In genomic region chr12:108063192-108063591, GRCh38 we compare ENCODE assay signal across 10 cellular contexts.
DNase-seq lines count a peak whose midpoint lies in the region; ATAC-seq, FAIRE-seq and TF ChIP-seq lines count a peak whose summit lies in the region.
"Had no signal": no experiment of that assay in that cellular context is flagged by ENCODE, and none has a peak within 500 bp of the region (broad histone marks: within the 10 kb centered on the region; RNA-seq: fewer than 3 reads in every experiment).

No MANE protein-coding gene starts in this region.

- H3K4me1 Mint-ChIP-seq in progenitor cell of endocrine pancreas (ENCODE audit: low read depth) = no peaks in the 10 kb centered on the region
- H3K4me1 Mint-ChIP-seq: CD8-positive, alpha-beta memory T cell had no signal

- H3K4ac ChIP-seq in H1 (replicated peaks; ENCODE audit: insufficient read length, low read depth, low read length) = no peak overlapping the region

- H3K4me1 ChIP-seq in H1 (replicated peaks in 1 of 4; ENCODE audit: control insufficient read depth in 3 of 4, insufficient read depth in 4 of 4, low read length in 3 of 4) (no peaks in the 10 kb centered on the region), gastroesophageal sphincter (no peaks in the 10 kb centered on the region)

- no peaks in the 10 kb centered on the region for H3K9me3 Mint-ChIP-seq in progenitor cell of endocrine pancreas (ENCODE audit: low read depth)

- peak; percentile 83 to 88 for TF ChIP-seq RAD21 in H1 (IDR thresholded peaks at IDR 0.05 in 1 of 2, conservative IDR thresholded peaks at IDR 0.05 in 1 of 2; ENCODE audit: low read depth in 2 of 2, low read length in 2 of 2)

- H4K5ac ChIP-seq in H1 (ENCODE audit: insufficient read length, low read depth, low read length) = no peak overlapping the region

- no peak overlapping the region for H3K14ac ChIP-seq in H1 (ENCODE audit: insufficient read length)

- no peak for TF ChIP-seq EP300 in H1 (IDR thresholded peaks at IDR 0.05; ENCODE audit: borderline replicate concordance in 1 of 2, low read depth in 2 of 2, low read length in 2 of 2)
- no peak for TF ChIP-seq EP300 in gastroesophageal sphincter (IDR thresholded peaks at IDR 0.05)

- FAIRE-seq in H1 (lab: Jason Lieb, UNC) = peak; percentile 82

- no peak overlapping the region for H3K4me2 ChIP-seq in H1 (ENCODE audit: insufficient read depth in 1 of 2, low read depth in 2 of 2, low read length in 2 of 2)

- H3K27ac ChIP-seq in H1 (ENCODE audit: low read depth, low read length) = no peak overlapping the region
- no peak overlapping the region for H3K27ac ChIP-seq in gastroesophageal sphincter
- H3K27ac ChIP-seq: dorsolateral prefrontal cortex had no signal

- CTCF ChIA-PET in H1 (lab: Charles Lee; ENCODE audit: partially characterized antibody) = interaction anchor here (0.6 to 4.5 kb wide), 55 partner anchors 9 to 572 kb away, joined by 3 to 47 read pairs (median 4); no protein-coding TSS in a partner anchor

- H4K91ac ChIP-seq in H1 (replicated peaks; ENCODE audit: insufficient read length, low read length) = no peak overlapping the region

- H2BK20ac ChIP-seq in H1 (ENCODE audit: low read length) = no peak overlapping the region

- TF ChIP-seq POLR2A in H1 (IDR thresholded peaks at IDR 0.05; ENCODE audit: control extremely low read depth in 1 of 2, low read depth in 2 of 2, low read length in 2 of 2) = no peak
- TF ChIP-seq POLR2A in gastroesophageal sphincter (IDR thresholded peaks at IDR 0.05) = no peak

- no peak overlapping the region for H4K8ac ChIP-seq in H1 (ENCODE audit: extremely low read depth, insufficient read depth, low read length)

- peak in 2 of 3 experiments; percentile 60 to 69; a peak in 2 of 4 replicates for TF ChIP-seq CTCF in H1 (IDR thresholded peaks at IDR 0.05; ENCODE audit: control extremely low read depth in 1 of 3, insufficient read depth in 1 of 3, low read depth in 1 of 3, low read length in 3 of 3)
- TF ChIP-seq CTCF in progenitor cell of endocrine pancreas (IDR thresholded peaks at IDR 0.05; ENCODE audit: unreplicated experiment) = peak; percentile 49
- TF ChIP-seq CTCF in gastroesophageal sphincter (IDR thresholded peaks at IDR 0.05) = peak in 1 of 4 experiments; percentile 8

- H2BK5ac ChIP-seq in H1 (ENCODE audit: low read depth, low read length) = no peak overlapping the region

- no peak overlapping the region for H3K23ac ChIP-seq in H1 (ENCODE audit: insufficient read length)

- H3K27me3 ChIP-seq in H1 (replicated peaks in 1 of 4; ENCODE audit: control insufficient read depth in 3 of 4, extremely low read depth in 1 of 4, insufficient read depth in 3 of 4, low read length in 3 of 4) = no peaks in the 10 kb centered on the region; a peak in 1 of 7 replicates
- no peaks in the 10 kb centered on the region for H3K27me3 ChIP-seq in gastroesophageal sphincter
- H3K27me3 ChIP-seq: dorsolateral prefrontal cortex had no signal

- POLR2A ChIA-PET in H1 (lab: Charles Lee; ENCODE audit: partially characterized antibody) = no interaction called here

- H2AK5ac ChIP-seq in H1 (ENCODE audit: low read depth, low read length) = no peak overlapping the region

- 31% methylated on average over 3 of the region's 3 CpGs; no CpG with 5 or more reads in 1 of the 2 experiments for WGBS in H1 (ENCODE audit: extremely low coverage in 1 of 2, insufficient coverage in 1 of 2, insufficient read length in 1 of 2, insufficient replicate concordance in 2 of 2, low coverage in 1 of 2, low lambda C conversion rate in 2 of 2, missing lambda C conversion rate in 1 of 2), 2 experiments
- 11 to 20% methylated on average over 3 of the region's 3 CpGs for WGBS in gastroesophageal sphincter (ENCODE audit: low coverage in 1 of 2), 2 donors

- H2BK12ac ChIP-seq in H1 (ENCODE audit: low read depth, low read length) = no peak overlapping the region

- H3K9me3 ChIP-seq in H1 (ENCODE audit: insufficient read depth in 2 of 2, low read depth in 1 of 2, low read length in 1 of 2) (no peaks in the 10 kb centered on the region), gastroesophageal sphincter (peaks cover 0 to 9% (median 0%) of the 10 kb centered on the region in 3 donors)

- H2BK15ac ChIP-seq in H1 (ENCODE audit: low read length) = no peak overlapping the region

- no peak for ATAC-seq in gastroesophageal sphincter
- ATAC-seq in HG02973 (IDR thresholded peaks at IDR 0.05; ENCODE audit: unreplicated experiment) = no peak

- H3K27me3 Mint-ChIP-seq in progenitor cell of endocrine pancreas = peaks cover 2% of the 10 kb centered on the region

- H3K23me2 ChIP-seq in H1 (ENCODE audit: low read depth, low read length) = no peaks in the 10 kb centered on the region

- no peaks in the 10 kb centered on the region for H3K79me1 ChIP-seq in H1 (ENCODE audit: low read depth, low read length)

- H3K56ac ChIP-seq in H1 (replicated peaks; ENCODE audit: insufficient read length, low read depth, low read length) = no peak overlapping the region

- no peak overlapping the region for H2BK120ac ChIP-seq in H1 (replicated peaks; ENCODE audit: low read depth, low read length)

- H3K18ac ChIP-seq in H1 (ENCODE audit: extremely low read depth, low read length) = no peak overlapping the region

- H3K36me3 ChIP-seq in H1 (ENCODE audit: control insufficient read depth in 2 of 4, insufficient read depth in 4 of 4, low read length in 3 of 4) (no peaks in the 10 kb centered on the region), gastroesophageal sphincter (no peaks in the 10 kb centered on the region)

- no peak overlapping the region for H2AFZ ChIP-seq in H1 (ENCODE audit: low read length)

- H3K79me2 ChIP-seq in H1 (ENCODE audit: control insufficient read depth in 1 of 2, insufficient read depth in 2 of 2, low read length in 2 of 2) = no peaks in the 10 kb centered on the region

- no peak overlapping the region for H3K27ac Mint-ChIP-seq in progenitor cell of endocrine pancreas
- H3K27ac Mint-ChIP-seq: CD8-positive, alpha-beta memory T cell had no signal

- DNase-seq in NOMO-1 treated with DMSO at 0.1 percent for 48 hours (lab: John Stamatoyannopoulos, UW; ENCODE audit: unreplicated experiment) (peak; percentile 19), NOMO-1 treated with dmso at 0.1 percent for 144 hours (lab: John Stamatoyannopoulos, UW; ENCODE audit: unreplicated experiment) (no peak), MV-4-11 (lab: John Stamatoyannopoulos, UW) (peak; percentile 2), H1 (ENCODE audit: low read depth in 1 of 2, low spot score in 2 of 2) (no peak), progenitor cell of endocrine pancreas (ENCODE audit: low spot score, unreplicated experiment) (no peak), amygdala (lab: John Stamatoyannopoulos, UW) (no peak)
- DNase-seq: CD8-positive, alpha-beta memory T cell; dorsolateral prefrontal cortex had no signal

- no peak overlapping the region for H3K4me3 Mint-ChIP-seq in progenitor cell of endocrine pancreas (ENCODE audit: low read depth)
- H3K4me3 Mint-ChIP-seq: CD8-positive, alpha-beta memory T cell had no signal

- no peaks in the 10 kb centered on the region for H3K36me3 Mint-ChIP-seq in progenitor cell of endocrine pancreas (ENCODE audit: insufficient read depth)
- H3K36me3 Mint-ChIP-seq: CD8-positive, alpha-beta memory T cell had no signal

- H4K20me1 ChIP-seq in H1 (replicated peaks in 1 of 2; ENCODE audit: control insufficient read depth in 1 of 2, insufficient read depth in 2 of 2, low read length in 2 of 2) = no peaks in the 10 kb centered on the region

- no peak overlapping the region for H3K4me3 ChIP-seq in H1 (ENCODE audit: extremely low read depth in 1 of 4, insufficient read depth in 2 of 4, low read depth in 3 of 4, low read length in 4 of 4)
- no peak overlapping the region for H3K4me3 ChIP-seq in gastroesophageal sphincter
- H3K4me3 ChIP-seq: dorsolateral prefrontal cortex had no signal

- no peak overlapping the region for H3K9ac ChIP-seq in H1 (replicated peaks in 1 of 4; ENCODE audit: extremely low read depth in 1 of 4, low read depth in 3 of 4, low read length in 3 of 4)

TF ChIP-seq in H1, 55 proteins besides CTCF, POLR2A, EP300 and RAD21:
- TF ChIP-seq E2F6 (IDR thresholded peaks at IDR 0.05) (no peak), RXRA (IDR thresholded peaks at IDR 0.05; ENCODE audit: insufficient read depth, low read depth, low read length) (no peak), RNF2 (IDR thresholded peaks at IDR 0.05; ENCODE audit: borderline replicate concordance, low read depth, low read length, missing control alignments, poor library complexity, severe bottlenecking) (no peak), EGR1 (IDR thresholded peaks at IDR 0.05; ENCODE audit: borderline replicate concordance, low read depth, low read length) (no peak), SIRT6 (IDR thresholded peaks at IDR 0.05; ENCODE audit: low read length) (no peak), YY1 (IDR thresholded peaks at IDR 0.05; ENCODE audit: low read depth, low read length) (no peak), CHD1 (IDR thresholded peaks at IDR 0.05; ENCODE audit: low read depth, low read length) (no peak), EZH2 (IDR thresholded peaks at IDR 0.05; ENCODE audit: low read depth, low read length, severe bottlenecking) (no peak), BCL11A (IDR thresholded peaks at IDR 0.05; ENCODE audit: low read depth in 2 of 2, low read length in 2 of 2) (no peak)

Comparison
In these comparisons a context has a peak if more than half of its experiments do, and no peak if none do; other contexts are left out.
1. DNase-seq: peak in NOMO-1 treated with DMSO at 0.1 percent for 48 hours (single experiment) and MV-4-11 (single experiment); none in NOMO-1 treated with dmso at 0.1 percent for 144 hours (single experiment), H1 (0 of 2), progenitor cell of endocrine pancreas (single experiment) and amygdala (0 of 56).